Comparison of ENCODE assay signal across 8 cellular contexts in genomic region chrX:86002076-86002896, GRCh38. TPM values are rescaled to one million over a fixed set of nuclear protein-coding genes. Genes with fewer than 3 reads are reported as not detected.
A peak's percentile ranks its signal among the peaks of the same experiment; 100 is the strongest.
DNase-seq lines count a peak whose midpoint lies in the region; ATAC-seq, FAIRE-seq and TF ChIP-seq lines count a peak whose summit lies in the region.

No MANE protein-coding gene starts in this region.

- intact Hi-C loops in mucosa of descending colon (cut with DNase I, micrococcal nuclease) = no loop called here

- H3K27ac ChIP-seq in HUES48 (ENCODE audit: low read depth, low read length) (peak overlapping the region; percentile 87), smooth muscle cell (ENCODE audit: low read depth) (no peak overlapping the region)

- no peaks in the 10 kb centered on the region for H3F3A ChIP-seq in smooth muscle cell (ENCODE audit: low read depth)

- H3K27me3 Mint-ChIP-seq in activated naive CD8-positive, alpha-beta T cell = no peaks in the 10 kb centered on the region

- DNase-seq in mucosa of descending colon = peak; percentile 58 to 66 (median 62)
- DNase-seq in GM12891 (ENCODE audit: insufficient read length, low spot score) = no peak
- DNase-seq in GM13977 (ENCODE audit: low spot score) = no peak
- DNase-seq in smooth muscle cell (lab: John Stamatoyannopoulos, UW; ENCODE audit: unreplicated experiment) = no peak
- no peak for DNase-seq in Kasumi-1 (lab: John Stamatoyannopoulos, UW)

- H4K20me1 ChIP-seq in smooth muscle cell (ENCODE audit: low read depth) = peaks cover 22% of the 10 kb centered on the region

- H3K27ac Mint-ChIP-seq in activated naive CD8-positive, alpha-beta T cell = no peak overlapping the region

- peak overlapping the region; percentile 32 for H3K4me3 Mint-ChIP-seq in activated naive CD8-positive, alpha-beta T cell

- no peaks in the 10 kb centered on the region for H3K9me3 Mint-ChIP-seq in activated naive CD8-positive, alpha-beta T cell (ENCODE audit: low read depth)

- TF ChIP-seq CTCF in mucosa of descending colon (IDR thresholded peaks at IDR 0.05) (no peak), GM13977 (IDR thresholded peaks at IDR 0.05; ENCODE audit: extremely low read depth, insufficient read depth, missing control alignments) (no peak), smooth muscle cell (IDR thresholded peaks at IDR 0.05; ENCODE audit: borderline replicate concordance, insufficient read depth, poor library complexity, severe bottlenecking) (no peak)

- H3K4me1 ChIP-seq in HUES48 (ENCODE audit: control insufficient read depth, insufficient read depth, low read length) (peaks cover 23% of the 10 kb centered on the region), mucosa of descending colon (ENCODE audit: low read depth) (no peaks in the 10 kb centered on the region), smooth muscle cell (ENCODE audit: low read depth) (no peaks in the 10 kb centered on the region)

- no peaks in the 10 kb centered on the region for H3K9me3 ChIP-seq in HUES48 (ENCODE audit: control insufficient read depth, insufficient read depth, low read length)
- no peaks in the 10 kb centered on the region for H3K9me3 ChIP-seq in mucosa of descending colon
- H3K9me3 ChIP-seq in smooth muscle cell (replicated peaks; ENCODE audit: low read depth) = no peaks in the 10 kb centered on the region

- no peaks in the 10 kb centered on the region for H3K79me2 ChIP-seq in smooth muscle cell (ENCODE audit: low read depth)

- in situ Hi-C loops in GM13977 (cut with MboI; ENCODE audit: low pct_unique_long_range_greater_than_20kb, low sequenced_read_pairs, unreplicated experiment) = no loop called here

- H2AFZ ChIP-seq in smooth muscle cell (ENCODE audit: low read depth) = no peak overlapping the region

- ATAC-seq in GM18498 (IDR thresholded peaks at IDR 0.05; ENCODE audit: unreplicated experiment) (peak; percentile 78), mucosa of descending colon (peak; percentile 38)

- peaks cover 52% of the 10 kb centered on the region for H3K4me1 Mint-ChIP-seq in activated naive CD8-positive, alpha-beta T cell (ENCODE audit: low read depth)

- H3K4me3 ChIP-seq in HUES48 (ENCODE audit: low read depth, low read length) = peak overlapping the region; percentile 0; the same call in 1 of the 2 replicates
- H3K4me3 ChIP-seq in mucosa of descending colon = no peak overlapping the region
- H3K4me3 ChIP-seq in smooth muscle cell = no peak overlapping the region

- no peak overlapping the region for H3K4me2 ChIP-seq in smooth muscle cell

- no peaks in the 10 kb centered on the region for H3K36me3 Mint-ChIP-seq in activated naive CD8-positive, alpha-beta T cell

- H3K9ac ChIP-seq in HUES48 (ENCODE audit: low read depth, low read length) (no peak overlapping the region), smooth muscle cell (ENCODE audit: low read depth) (no peak overlapping the region)

- no peak for TF ChIP-seq POLR2A in GM12891 (IDR thresholded peaks at IDR 0.05; ENCODE audit: low read depth, low read length)

- no peaks in the 10 kb centered on the region for H3K36me3 ChIP-seq in HUES48 (ENCODE audit: control insufficient read depth, insufficient read depth, low read length)
- H3K36me3 ChIP-seq in mucosa of descending colon (ENCODE audit: low read depth) = no peaks in the 10 kb centered on the region
- H3K36me3 ChIP-seq in smooth muscle cell (ENCODE audit: low read depth) = no peaks in the 10 kb centered on the region

- no peak for FAIRE-seq in GM12891 (lab: Jason Lieb, UNC)

- 66% methylated on average over 12 of the region's 12 CpGs for WGBS in smooth muscle cell (ENCODE audit: low lambda C conversion rate)

- H3K27me3 ChIP-seq in HUES48 (ENCODE audit: control insufficient read depth, insufficient read depth, low read length) (no peaks in the 10 kb centered on the region), smooth muscle cell (ENCODE audit: low read depth) (no peaks in the 10 kb centered on the region)

TF ChIP-seq in GM12891, 5 proteins besides CTCF, POLR2A, EP300 and RAD21:
- TF ChIP-seq SPI1 (IDR thresholded peaks at IDR 0.05; ENCODE audit: low read depth, low read length) = no peak
- TF ChIP-seq POU2F2 (IDR thresholded peaks at IDR 0.05; ENCODE audit: low read depth, low read length) = no peak
- no peak for TF ChIP-seq TAF1 (IDR thresholded peaks at IDR 0.05; ENCODE audit: low read depth, low read length)
- no peak for TF ChIP-seq POLR2AphosphoS5 (IDR thresholded peaks at IDR 0.05; ENCODE audit: low read depth, low read length)
- no peak for TF ChIP-seq PAX5 (IDR thresholded peaks at IDR 0.05; ENCODE audit: insufficient read depth, low read length, severe bottlenecking)

RNA-seq across cellular contexts. Expression of gene CHM, which starts 45.1 kb away (rescaled TPM):
- 10 to 100 TPM; 16.6 to 21.0 (median 16.9) TPM for total RNA-seq in mucosa of descending colon
- 3.8 TPM for polyA plus RNA-seq in GM12891 (2012; ENCODE audit: low read depth, missing spikeins)
- 28.6 TPM in 2 replicates for total RNA-seq in smooth muscle cell
- 9.3 and 9.5 TPM in 2 replicates for polyA plus RNA-seq in smooth muscle cell

Comparison
In these comparisons a context has a peak if more than half of its experiments do, and no peak if none do; other contexts are left out.
1. DNase-seq: peak in mucosa of descending colon (3 of 3); none in GM12891 (single experiment), GM13977 (single experiment), smooth muscle cell (single experiment) and Kasumi-1 (0 of 2).